Comparison of ENCODE assay signal across 8 cellular contexts in the genomic region with DNA sequence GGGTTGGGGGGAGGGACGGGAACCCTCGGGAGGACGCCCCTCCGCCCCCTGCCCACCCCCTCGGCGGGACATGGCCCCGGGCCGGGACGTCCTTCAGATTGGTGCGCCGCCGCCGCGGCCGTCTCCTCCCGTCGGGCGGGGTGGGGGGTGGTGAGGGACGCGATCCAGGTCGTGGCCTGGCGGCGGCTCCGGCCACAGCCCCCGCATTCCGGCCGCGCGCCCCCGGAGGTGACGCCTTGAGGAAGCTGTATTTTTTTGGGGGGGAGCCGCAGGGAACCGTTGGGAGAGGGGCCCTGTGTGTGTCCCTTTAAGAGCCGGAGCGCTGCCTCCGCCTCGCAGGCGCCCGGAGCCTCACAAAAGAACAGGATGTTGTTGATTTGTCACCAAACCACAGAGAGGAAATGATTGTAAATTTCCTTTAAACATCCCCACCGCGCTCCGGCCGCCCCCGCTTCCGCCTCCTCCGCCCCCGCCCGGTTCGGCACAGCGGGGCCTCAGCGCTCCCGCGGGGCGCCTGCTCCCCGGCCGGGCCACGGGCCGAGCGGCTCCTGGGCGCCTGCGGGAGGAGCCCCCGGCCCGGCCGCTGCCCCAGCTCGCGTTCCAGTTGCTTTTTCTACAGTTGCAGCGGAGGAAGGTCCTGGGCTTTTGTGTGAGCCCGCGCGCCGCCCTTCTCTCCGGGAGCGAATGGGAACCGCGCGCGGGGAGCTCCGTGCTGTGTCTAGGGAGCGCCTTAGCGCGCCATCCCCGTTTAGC. TPM values are rescaled to one million over a fixed set of nuclear protein-coding genes. Genes with fewer than 3 reads are reported as not detected.
DNase-seq lines count a peak whose midpoint lies in the region; ATAC-seq, FAIRE-seq and TF ChIP-seq lines count a peak whose summit lies in the region.

No MANE protein-coding gene starts in this region.

- H4K5ac ChIP-seq in mesendoderm (ENCODE audit: low read length), result peak overlapping the region; percentile 2

- H3K27ac ChIP-seq in C4-2B (peak overlapping the region; percentile 64), mesendoderm (ENCODE audit: low read depth, low read length) (peak overlapping the region; percentile 91)

- peaks cover 6% of the 10 kb centered on the region for H3K4me1 ChIP-seq in endocrine pancreas (ENCODE audit: control insufficient read depth, insufficient read depth, low read length)
- H3K4me1 ChIP-seq in mesendoderm (ENCODE audit: control insufficient read depth, low read depth, low read length), result peaks cover 25% of the 10 kb centered on the region

- H3K4me2 ChIP-seq in mesendoderm (ENCODE audit: low read length), result peak overlapping the region; percentile 0

- DNase-seq in GM19239 (ENCODE audit: insufficient read length, low spot score) (peak; percentile 92), mesendoderm (peak; percentile 98)
- peak; percentile 91 for DNase-seq in NK-92 treated with Interleukin-12 subunit alpha and Interleukin-12 subunit beta, amount 100 ng/mL, for 24 hours (lab: John Stamatoyannopoulos, UW)
- DNase-seq in activated CD8-positive, alpha-beta memory T cell treated with anti-CD3 and anti-CD28 coated beads for 48 hours (ENCODE audit: low read depth in 2 of 3, low spot score in 2 of 3), result peak; percentile 71 to 84 (median 75)
- peak; percentile 78 for DNase-seq in stimulated activated CD8-positive, alpha-beta memory T cell treated with anti-CD3 and anti-CD28 coated beads, Interleukin-12 subunit alpha, Interleukin-12 subunit beta, amount 100 ng/mL, for 24 hours (ENCODE audit: extremely low read depth)

- peak; percentile 91 for FAIRE-seq in GM19239 (lab: Jason Lieb, UNC)

- peak overlapping the region; percentile 99 for H2BK5ac ChIP-seq in mesendoderm (ENCODE audit: low read length)

- H2BK15ac ChIP-seq in mesendoderm (replicated peaks; ENCODE audit: low read depth), result no peak overlapping the region

- no peaks in the 10 kb centered on the region for H3K79me2 ChIP-seq in mesendoderm (ENCODE audit: control insufficient read depth, insufficient read depth, low read length)

- WGBS in mesendoderm (ENCODE audit: extremely low coverage, insufficient coverage, low lambda C conversion rate), result no CpG with 5 or more reads among the region's 82 CpGs

- H4K8ac ChIP-seq in mesendoderm (ENCODE audit: low read depth, low read length), result peak overlapping the region; percentile 13

- H3K36me3 ChIP-seq in endocrine pancreas (ENCODE audit: control insufficient read depth, insufficient read depth, low read length) (no peaks in the 10 kb centered on the region), mesendoderm (ENCODE audit: control insufficient read depth, insufficient read depth, low read length) (no peaks in the 10 kb centered on the region)

- H3K56ac ChIP-seq in mesendoderm (ENCODE audit: low read length), result peak overlapping the region; percentile 90

- peaks cover 2% of the 10 kb centered on the region for H3K79me1 ChIP-seq in mesendoderm (ENCODE audit: low read length)

- ATAC-seq in HG03439 (IDR thresholded peaks at IDR 0.05; ENCODE audit: unreplicated experiment), result peak; percentile 96

- no peak overlapping the region for H3K23ac ChIP-seq in mesendoderm (ENCODE audit: low read length)

- H2AK5ac ChIP-seq in mesendoderm (ENCODE audit: low read length), result peak overlapping the region; percentile 6

- H3K4me3 ChIP-seq in endocrine pancreas (ENCODE audit: control insufficient read depth, insufficient read depth, low read length) (peak overlapping the region; percentile 48), mesendoderm (ENCODE audit: low read length) (no peak overlapping the region)

- peak overlapping the region; percentile 94 for H3K4ac ChIP-seq in mesendoderm (ENCODE audit: low read depth, low read length)

- H3K9ac ChIP-seq in endocrine pancreas (ENCODE audit: control insufficient read depth, insufficient read depth, low read length) (peak overlapping the region; percentile 65), mesendoderm (ENCODE audit: low read length) (peak overlapping the region; percentile 61)

- no peaks in the 10 kb centered on the region for H3K9me3 ChIP-seq in endocrine pancreas (ENCODE audit: control insufficient read depth, low read length)

- H3K27me3 ChIP-seq in endocrine pancreas (ENCODE audit: control insufficient read depth, insufficient read depth, low read length) (no peaks in the 10 kb centered on the region), mesendoderm (ENCODE audit: insufficient read depth, low read length, poor library complexity) (no peaks in the 10 kb centered on the region)

- peak overlapping the region; percentile 93 for H2BK120ac ChIP-seq in mesendoderm (ENCODE audit: low read depth, low read length)

- no peak for TF ChIP-seq CTCF in C4-2B (conservative IDR thresholded peaks at IDR 0.05)

- H3K18ac ChIP-seq in mesendoderm (ENCODE audit: low read length), result peak overlapping the region; percentile 97

RNA-seq across cellular contexts. Expression of gene SPRY4, which starts 32.1 kb away (rescaled TPM):
- polyA plus RNA-seq in mesendoderm (2013, experiment 1 of 2), result 72.5 TPM
- polyA plus RNA-seq in mesendoderm (2013, experiment 2 of 2), result 71.1 TPM
